In genomic region chr1:63575340-63575826, GRCh38 we compare ENCODE assay signal across 7 cellular contexts. TPM values are rescaled to one million over a fixed set of nuclear protein-coding genes. Genes with fewer than 3 reads are reported as not detected.
DNase-seq lines count a peak whose midpoint lies in the region; ATAC-seq and TF ChIP-seq lines count a peak whose summit lies in the region.

No MANE protein-coding gene starts in this region.

- ATAC-seq in GM21447 (IDR thresholded peaks at IDR 0.05; ENCODE audit: unreplicated experiment) = no peak
- no peak for ATAC-seq in HG02973 (IDR thresholded peaks at IDR 0.05; ENCODE audit: unreplicated experiment)

- H3K27ac ChIP-seq in ascending aorta = no peak overlapping the region

- H3K9me3 ChIP-seq in ascending aorta = no peaks in the 10 kb centered on the region

- intact Hi-C loops in ascending aorta (cut with DNase I) = loop anchor here (1.0 kb wide), 1 partner anchor 671 kb away; no protein-coding TSS in a partner anchor

- TF ChIP-seq EP300 in Ishikawa (IDR thresholded peaks at IDR 0.05; ENCODE audit: borderline replicate concordance) = no peak

- no peak for DNase-seq in GM10266 (ENCODE audit: extremely low spot score)
- DNase-seq in ascending aorta (ENCODE audit: low spot score in 2 of 2) = no peak
- DNase-seq in kidney epithelial cell (ENCODE audit: low read depth) = no peak
- DNase-seq in NK-92 treated with Interleukin-12 subunit alpha and Interleukin-12 subunit beta, amount 100 ng/mL, for 24 hours (lab: John Stamatoyannopoulos, UW) = no peak

- H3K36me3 ChIP-seq in ascending aorta (no peaks in the 10 kb centered on the region), kidney epithelial cell (ENCODE audit: control insufficient read depth, insufficient read depth, low read length) (no peaks in the 10 kb centered on the region)

- TF ChIP-seq CTCF in GM10266 (IDR thresholded peaks at IDR 0.05; ENCODE audit: control insufficient read depth, insufficient read depth, low read depth, missing control alignments) = peak; percentile 42
- TF ChIP-seq CTCF in ascending aorta (IDR thresholded peaks at IDR 0.05) = peak; percentile 50 to 78 (median 74)
- TF ChIP-seq CTCF in kidney epithelial cell (IDR thresholded peaks at IDR 0.05; ENCODE audit: insufficient read depth, low read length, poor library complexity, severe bottlenecking) = peak; percentile 57

- TF ChIP-seq RAD21 in Ishikawa (IDR thresholded peaks at IDR 0.05; ENCODE audit: low read depth) = peak; percentile 44; the same call in 1 of the 2 replicates

- H3K4me3 ChIP-seq in ascending aorta (no peak overlapping the region), kidney epithelial cell (ENCODE audit: low read depth, low read length) (no peak overlapping the region)

- H3K27me3 ChIP-seq in ascending aorta = no peaks in the 10 kb centered on the region
- H3K27me3 ChIP-seq in kidney epithelial cell (ENCODE audit: control insufficient read depth, insufficient read depth, low read length) = no peaks in the 10 kb centered on the region

- no peaks in the 10 kb centered on the region for H3K4me1 ChIP-seq in ascending aorta

TF ChIP-seq in Ishikawa, 13 proteins besides CTCF, POLR2A, EP300 and RAD21:
- TF ChIP-seq NFIC (IDR thresholded peaks at IDR 0.05) (peak; percentile 80), FOXM1 (IDR thresholded peaks at IDR 0.05; ENCODE audit: borderline replicate concordance, low read depth) (no peak), CEBPB (IDR thresholded peaks at IDR 0.05) (no peak), USF1 (IDR thresholded peaks at IDR 0.05) (no peak), MAX (IDR thresholded peaks at IDR 0.05) (no peak)

RNA-seq across cellular contexts. Expression of gene PGM1, which starts 17.8 kb away (rescaled TPM):
- total RNA-seq in ascending aorta (23.7 TPM), kidney epithelial cell (36.2 and 47.7 TPM in 2 replicates)

RNA-seq across cellular contexts. Expression of gene EFCAB7, which starts 52.1 kb away (rescaled TPM):
- total RNA-seq in ascending aorta = 0.32 TPM
- total RNA-seq in kidney epithelial cell = 3.8 and 5.8 TPM in 2 replicates

RNA-seq across cellular contexts. Expression of gene ITGB3BP, which starts 52.4 kb away (rescaled TPM):
- total RNA-seq in ascending aorta (4.2 TPM), kidney epithelial cell (9.2 and 12.4 TPM in 2 replicates)
